In genomic region chr6:153016846-153017245, GRCh38 we compare ENCODE assay signal across 27 cellular contexts. TPM values are rescaled to one million over a fixed set of nuclear protein-coding genes. Genes with fewer than 3 reads are reported as not detected.
DNase-seq lines count a peak whose midpoint lies in the region; ATAC-seq, FAIRE-seq and TF ChIP-seq lines count a peak whose summit lies in the region.
"Had no signal": no experiment of that assay in that cellular context is flagged by ENCODE, and none has a peak within 500 bp of the region (broad histone marks: within the 10 kb centered on the region; RNA-seq: fewer than 3 reads in every experiment).

No MANE protein-coding gene starts in this region.

- no peaks in the 10 kb centered on the region for H3K9me1 ChIP-seq in K562 (ENCODE audit: control insufficient read depth, insufficient read depth, low read length)

- H3K4me3 ChIP-seq in K562 (no peak overlapping the region), mesenchymal stem cell (ENCODE audit: insufficient read depth in 1 of 2, low read depth in 1 of 2, low read length in 2 of 2) (no peak overlapping the region), trophoblast cell (ENCODE audit: low read depth, low read length) (no peak overlapping the region), HAP-1 (no peak overlapping the region)
- H3K4me3 ChIP-seq: BLaER1, GM12878 had no signal

- ATAC-seq in K562: peak; percentile 18; the same call in 2 of the 3 replicates
- ATAC-seq in HG02798 (IDR thresholded peaks at IDR 0.05; ENCODE audit: poor library complexity, unreplicated experiment): no peak
- ATAC-seq in GM21360 (IDR thresholded peaks at IDR 0.05; ENCODE audit: unreplicated experiment): no peak
- ATAC-seq: GM12878 had no signal

- H2BK120ac ChIP-seq in mesenchymal stem cell (ENCODE audit: low read depth, low read length) (no peak overlapping the region), trophoblast cell (ENCODE audit: insufficient read depth, low read length, poor library complexity) (no peak overlapping the region)

- H3K23ac ChIP-seq in mesenchymal stem cell (ENCODE audit: low read length in 2 of 2): no peak overlapping the region
- no peak overlapping the region for H3K23ac ChIP-seq in trophoblast cell (ENCODE audit: low read length)

- H3K79me2 ChIP-seq in K562 (ENCODE audit: control insufficient read depth, insufficient read depth, low read length) (no peaks in the 10 kb centered on the region), trophoblast cell (ENCODE audit: control insufficient read depth, insufficient read depth, low read length, poor library complexity) (no peaks in the 10 kb centered on the region)

- H3K9ac ChIP-seq in K562 (ENCODE audit: insufficient read depth in 1 of 2, low read depth in 2 of 2, low read length in 2 of 2): no peak overlapping the region
- no peak overlapping the region for H3K9ac ChIP-seq in mesenchymal stem cell (ENCODE audit: low read length)
- H3K9ac ChIP-seq in trophoblast cell (ENCODE audit: low read length): no peak overlapping the region
- H3K9ac ChIP-seq: BLaER1 had no signal

- H4K20me1 ChIP-seq in K562 (replicated peaks; ENCODE audit: control insufficient read depth, insufficient read depth, low read length): no peaks in the 10 kb centered on the region
- H4K20me1 ChIP-seq: BLaER1 had no signal

- H4K12ac ChIP-seq in trophoblast cell (ENCODE audit: low read depth, low read length): no peak overlapping the region

- in situ Hi-C loops in K562 (cut with MboI) (no loop called here), HAP-1 (cut with MboI; ENCODE audit: low sequenced_read_pairs) (no loop called here)

- H4K91ac ChIP-seq in mesenchymal stem cell (ENCODE audit: low read length) (no peak overlapping the region), trophoblast cell (ENCODE audit: low read depth, low read length) (no peak overlapping the region)

- WGBS in K562 (ENCODE audit: insufficient coverage, low coverage, missing lambda C conversion rate): 31% methylated on average over 3 of the region's 3 CpGs
- WGBS in mesenchymal stem cell: 77% methylated on average over 3 of the region's 3 CpGs
- WGBS in trophoblast cell (ENCODE audit: extremely low coverage, insufficient coverage, insufficient read length): no CpG with 5 or more reads among the region's 3 CpGs

- no peak overlapping the region for H2AK5ac ChIP-seq in mesenchymal stem cell (ENCODE audit: low read length, severe bottlenecking)
- H2AK5ac ChIP-seq in trophoblast cell (ENCODE audit: low read length): no peak overlapping the region

- H3K27me3 ChIP-seq in K562 (ENCODE audit: control insufficient read depth in 2 of 2, insufficient read depth in 2 of 2, low read length in 2 of 2) (peaks cover 0 to 7% of the 10 kb centered on the region in 2 experiments; a peak in 2 of 5 replicates), mesenchymal stem cell (ENCODE audit: control insufficient read depth in 1 of 2, insufficient read depth in 1 of 2, low read length in 2 of 2) (no peaks in the 10 kb centered on the region), trophoblast cell (ENCODE audit: insufficient read depth, low read length) (no peaks in the 10 kb centered on the region), HAP-1 (ENCODE audit: low read depth) (no peaks in the 10 kb centered on the region)
- H3K27me3 ChIP-seq: BE2C, BLaER1 had no signal

- no peak overlapping the region for H2AFZ ChIP-seq in K562 (ENCODE audit: low read depth, low read length)
- no peak overlapping the region for H2AFZ ChIP-seq in mesenchymal stem cell (ENCODE audit: low read depth, low read length)
- H2AFZ ChIP-seq in trophoblast cell (ENCODE audit: insufficient read depth, low read length, poor library complexity): no peak overlapping the region

- TF ChIP-seq POLR2A in K562 (conservative IDR thresholded peaks at IDR 0.05): no peak

- H3K4me2 ChIP-seq in K562 (ENCODE audit: insufficient read depth, low read length): no peak overlapping the region
- H3K4me2 ChIP-seq in mesenchymal stem cell (ENCODE audit: low read length, poor library complexity, severe bottlenecking): no peak overlapping the region
- peak overlapping the region; percentile 35 for H3K4me2 ChIP-seq in trophoblast cell (ENCODE audit: low read length)
- H3K4me2 ChIP-seq: BLaER1 had no signal

- H2BK5ac ChIP-seq in mesenchymal stem cell (ENCODE audit: low read depth, low read length, poor library complexity, severe bottlenecking) (no peak overlapping the region), trophoblast cell (ENCODE audit: low read depth, low read length, poor library complexity) (no peak overlapping the region)

- BruUV-seq in K562 (replicated peaks; lab: Mats Ljungman, UMichigan): no TSS peak

- intact Hi-C loops in K562 (cut with micrococcal nuclease): no loop called here

- H3K4me1 ChIP-seq in K562 (replicated peaks in 1 of 2; ENCODE audit: control insufficient read depth in 2 of 2, insufficient read depth in 2 of 2, low read length in 2 of 2): peaks cover 0 to 4% of the 10 kb centered on the region in 2 experiments; a peak in 1 of 5 replicates
- H3K4me1 ChIP-seq in mesenchymal stem cell (ENCODE audit: control insufficient read depth, insufficient read depth, low read depth, low read length): no peaks in the 10 kb centered on the region
- peaks cover 0 to 6% of the 10 kb centered on the region in 2 experiments for H3K4me1 ChIP-seq in trophoblast cell (ENCODE audit: control insufficient read depth in 1 of 2, insufficient read depth in 2 of 2, low read length in 2 of 2)
- H3K4me1 ChIP-seq in HAP-1: no peaks in the 10 kb centered on the region
- H3K4me1 ChIP-seq: BE2C, BLaER1 had no signal

- no peak for TF ChIP-seq EP300 in K562 (IDR thresholded peaks at IDR 0.05; ENCODE audit: low read length)

- H3K14ac ChIP-seq in mesenchymal stem cell (ENCODE audit: low read length in 2 of 2) (no peak overlapping the region), trophoblast cell (ENCODE audit: low read length) (no peak overlapping the region)

- H3K9me3 ChIP-seq in K562 (replicated peaks; ENCODE audit: control insufficient read depth, insufficient read depth, low read depth, low read length): no peaks in the 10 kb centered on the region
- no peaks in the 10 kb centered on the region for H3K9me3 ChIP-seq in mesenchymal stem cell (ENCODE audit: control insufficient read depth, low read length)
- no peaks in the 10 kb centered on the region for H3K9me3 ChIP-seq in trophoblast cell (ENCODE audit: insufficient read depth, low read depth, low read length)
- no peaks in the 10 kb centered on the region for H3K9me3 ChIP-seq in HAP-1
- H3K9me3 ChIP-seq: BE2C, BLaER1 had no signal

- TF ChIP-seq RAD21 in K562 (CRISPR knock-in tag; conservative IDR thresholded peaks at IDR 0.05 in 1 of 2, IDR thresholded peaks at IDR 0.05 in 1 of 2): no peak

- H3K27ac ChIP-seq in K562 (ENCODE audit: extremely low read depth, low read depth, low read length): no peak overlapping the region
- H3K27ac ChIP-seq in mesenchymal stem cell (ENCODE audit: low read length, poor library complexity, severe bottlenecking): no peak overlapping the region
- H3K27ac ChIP-seq in trophoblast cell (ENCODE audit: low read depth, low read length): peak overlapping the region; percentile 25
- H3K27ac ChIP-seq: BLaER1 had no signal

- H2BK12ac ChIP-seq in mesenchymal stem cell (ENCODE audit: low read length in 2 of 2) (no peak overlapping the region), trophoblast cell (ENCODE audit: low read length) (no peak overlapping the region)

- H4K8ac ChIP-seq in mesenchymal stem cell (ENCODE audit: low read length): peak overlapping the region; percentile 71
- H4K8ac ChIP-seq in trophoblast cell (ENCODE audit: low read depth, low read length): no peak overlapping the region

- H3K36me3 ChIP-seq in K562 (ENCODE audit: control insufficient read depth, insufficient read depth, low read length) (no peaks in the 10 kb centered on the region), mesenchymal stem cell (ENCODE audit: control insufficient read depth in 1 of 2, insufficient read depth in 2 of 2, low read depth in 1 of 2, low read length in 2 of 2) (peaks cover 2 to 72% of the 10 kb centered on the region in 2 experiments), trophoblast cell (ENCODE audit: control insufficient read depth in 1 of 2, insufficient read depth in 2 of 2, low read length in 2 of 2) (no peaks in the 10 kb centered on the region), HAP-1 (replicated peaks) (no peaks in the 10 kb centered on the region)
- H3K36me3 ChIP-seq: BE2C, BLaER1 had no signal

- POLR2A ChIA-PET in K562 (lab: Yijun Ruan, JAX): interaction anchor here (0.6 kb wide), 1 partner anchor 60 kb away, joined by 3 read pairs; no protein-coding TSS in a partner anchor

- no peak overlapping the region for H3K4ac ChIP-seq in mesenchymal stem cell (ENCODE audit: low read depth in 1 of 2, low read length in 2 of 2)
- H3K4ac ChIP-seq in trophoblast cell (ENCODE audit: low read depth, low read length): no peak overlapping the region

- CTCF ChIA-PET in K562 (lab: Yijun Ruan, JAX; ENCODE audit: low intra/inter-chr PET ratio): no interaction called here

- H3K79me1 ChIP-seq in mesenchymal stem cell (replicated peaks; ENCODE audit: low read length, poor library complexity, severe bottlenecking): peaks cover 11% of the 10 kb centered on the region
- H3K79me1 ChIP-seq in trophoblast cell (ENCODE audit: low read length): no peaks in the 10 kb centered on the region

- TF ChIP-seq CTCF in K562 (IDR thresholded peaks at IDR 0.05 in 2 of 3, conservative IDR thresholded peaks at IDR 0.05 in 1 of 3; ENCODE audit: insufficient read depth in 2 of 3, low read depth in 1 of 3, low read length in 3 of 3): no peak

- DNase-seq in NCI-H226 (peak; percentile 26), K562 (ENCODE audit: extremely low read depth in 1 of 4, low spot score in 3 of 4) (no peak), mesenchymal stem cell (no peak), trophoblast cell (peak; percentile 60 to 84), OCI-M1 (lab: John Stamatoyannopoulos, UW) (no peak), HAP-1 (ENCODE audit: low spot score in 2 of 2) (no peak)
- DNase-seq: 8988T; ACHN; BE2C; C1 segment of cervical spinal cord; CD4-positive, alpha-beta memory T cell; CD4-positive, CD25-positive, alpha-beta regulatory T cell; CD8-positive, alpha-beta memory T cell; COR-L47; DMS 273 treated with DMSO at 0.1 percent for 48 hours; DMS153; DMS53; DMS79; DND-41; EL; GDM1 had no signal

- no peak for FAIRE-seq in K562 (lab: Jason Lieb, UNC)
- FAIRE-seq: GM12878, GM12892, GM18507 had no signal

- no peak overlapping the region for H3K18ac ChIP-seq in mesenchymal stem cell (ENCODE audit: low read depth in 1 of 2, low read length in 2 of 2)
- H3K18ac ChIP-seq in trophoblast cell (ENCODE audit: low read length): no peak overlapping the region

- H2BK15ac ChIP-seq in mesenchymal stem cell (ENCODE audit: low read depth, poor library complexity, severe bottlenecking): no peak overlapping the region

RNA-seq across cellular contexts. Expression of gene MTRF1L, which starts 14.3 kb away (rescaled TPM):
- total RNA-seq in K562 (2011; cell fraction: chromatin; rRNA removed; ENCODE audit: low replicate concordance): 28.0 and 73.8 TPM in 2 replicates
- total RNA-seq in K562 (2011; cell fraction: nucleolus; rRNA removed): 11.5 and 18.9 TPM in 2 replicates
- 32.5 and 44.7 TPM in 2 replicates for total RNA-seq in K562 (2011; cell fraction: nucleoplasm; rRNA removed)
- total RNA-seq in K562 (2014; rRNA removed): 26.7 and 29.6 TPM in 2 replicates
- total RNA-seq in K562 (2014; rRNA removed; fragmentation: Illumina TruSeq; extraction: Trizol): 34.0 and 34.8 TPM in 2 replicates
- total RNA-seq in K562 (2015; rRNA removed; fragmentation: Illumina TruSeq; extraction: Trizol): 27.3 and 32.3 TPM in 2 replicates
- total RNA-seq in K562 (2021): 31.6 and 33.1 TPM in 2 replicates
- polyA plus RNA-seq in K562 (2011; rRNA removed): 21.7 and 30.2 TPM in 2 replicates
- 4.4 and 6.5 TPM in 2 replicates for polyA plus RNA-seq in K562 (2011; cell fraction: cytosol; rRNA removed)
- polyA plus RNA-seq in K562 (2011; cell fraction: nucleus; rRNA removed): 18.8 and 19.6 TPM in 2 replicates
- 22.0 and 22.6 TPM in 2 replicates for polyA plus RNA-seq in K562 (2012)
- polyA plus RNA-seq in K562 (2014; fragmentation: Illumina TruSeq; extraction: Trizol): 23.3 and 31.1 TPM in 2 replicates
- polyA plus RNA-seq in K562 (2014; fragmentation: Nextera tagmentation; extraction: Ambion mirVana): 10 to 100 TPM; 10.7 to 13.7 TPM
- 25.0 and 29.2 TPM in 2 replicates for polyA plus RNA-seq in K562 (2014; rRNA removed)
- 34.4 and 42.3 TPM in 2 replicates for polyA minus RNA-seq in K562 (2011; rRNA and poly(A)+ RNA removed)
- 5.6 and 10.9 TPM in 2 replicates for polyA minus RNA-seq in K562 (2011; cell fraction: cytosol; rRNA and poly(A)+ RNA removed)
- polyA minus RNA-seq in K562 (2011; cell fraction: nucleus; rRNA and poly(A)+ RNA removed): 43.5 and 72.9 TPM in 2 replicates
- 24.7 TPM for polyA plus RNA-seq in mesenchymal stem cell (2013, experiment 1 of 2)
- polyA plus RNA-seq in mesenchymal stem cell (2013, experiment 2 of 2): 25.1 TPM
- polyA plus RNA-seq in trophoblast cell (2013): 13.4 and 13.6 TPM in 2 replicates

RNA-seq across cellular contexts. Expression of gene FBXO5, which starts 34.0 kb away (rescaled TPM):
- 19.7 and 69.6 TPM in 2 replicates for total RNA-seq in K562 (2011; cell fraction: chromatin; rRNA removed; ENCODE audit: low replicate concordance)
- total RNA-seq in K562 (2011; cell fraction: nucleolus; rRNA removed): 13.0 and 18.7 TPM in 2 replicates
- 31.2 and 38.1 TPM in 2 replicates for total RNA-seq in K562 (2011; cell fraction: nucleoplasm; rRNA removed)
- total RNA-seq in K562 (2014; rRNA removed): 40.0 and 42.5 TPM in 2 replicates
- 82.7 and 89.7 TPM in 2 replicates for total RNA-seq in K562 (2014; rRNA removed; fragmentation: Illumina TruSeq; extraction: Trizol)
- 78.2 and 84.3 TPM in 2 replicates for total RNA-seq in K562 (2015; rRNA removed; fragmentation: Illumina TruSeq; extraction: Trizol)
- total RNA-seq in K562 (2021): 62.9 and 64.6 TPM in 2 replicates
- 52.1 and 89.3 TPM in 2 replicates for polyA plus RNA-seq in K562 (2011; rRNA removed)
- 19.4 and 26.4 TPM in 2 replicates for polyA plus RNA-seq in K562 (2011; cell fraction: cytosol; rRNA removed)
- 23.1 and 33.3 TPM in 2 replicates for polyA plus RNA-seq in K562 (2011; cell fraction: nucleus; rRNA removed)
- 42.7 and 53.9 TPM in 2 replicates for polyA plus RNA-seq in K562 (2012)
- 70.7 and 84.0 TPM in 2 replicates for polyA plus RNA-seq in K562 (2014; fragmentation: Illumina TruSeq; extraction: Trizol)
- 10 to 100 TPM; 17.8 to 18.4 TPM for polyA plus RNA-seq in K562 (2014; fragmentation: Nextera tagmentation; extraction: Ambion mirVana)
- 56.8 and 59.1 TPM in 2 replicates for polyA plus RNA-seq in K562 (2014; rRNA removed)
- 70.0 and 71.7 TPM in 2 replicates for polyA minus RNA-seq in K562 (2011; rRNA and poly(A)+ RNA removed)
- 17.7 and 28.9 TPM in 2 replicates for polyA minus RNA-seq in K562 (2011; cell fraction: cytosol; rRNA and poly(A)+ RNA removed)
- polyA minus RNA-seq in K562 (2011; cell fraction: nucleus; rRNA and poly(A)+ RNA removed): 28.7 and 48.5 TPM in 2 replicates
- 5.9 TPM for polyA plus RNA-seq in mesenchymal stem cell (2013, experiment 1 of 2)
- polyA plus RNA-seq in mesenchymal stem cell (2013, experiment 2 of 2): 5.8 TPM
- 15.0 and 15.4 TPM in 2 replicates for polyA plus RNA-seq in trophoblast cell (2013)

Comparison
In these comparisons a context has a peak if more than half of its experiments do, and no peak if none do; other contexts are left out.
1. DNase-seq: peak in NCI-H226 (single experiment) and trophoblast cell (2 of 2); none in K562 (0 of 4), mesenchymal stem cell (single experiment), OCI-M1 (single experiment) and HAP-1 (0 of 2).